In genomic region chr2:10122500-10123280, GRCh38 we compare ENCODE assay signal across 8 cellular contexts. TPM values are rescaled to one million over a fixed set of nuclear protein-coding genes. Genes with fewer than 3 reads are reported as not detected.
A peak's percentile ranks its signal among the peaks of the same experiment; 100 is the strongest.
DNase-seq lines count a peak whose midpoint lies in the region; ATAC-seq and TF ChIP-seq lines count a peak whose summit lies in the region.

TSS of gene RRM2 (plus strand) at chr2:10122739. CDS start at chr2:10122799, 60 bp downstream.

- intact Hi-C loops in activated T-helper 1 cell treated with anti-CD3 and anti-CD28 coated beads, Interleukin-12 subunit alpha, Interleukin-12 subunit beta, Interleukin-2, Interleukin-4 antibody, amounts not matched to agents 30 ng/mL and 10 ng/mL and 1 ng/mL, durations not matched to agents 14 hours and 24 hours and 36 hours (cut with micrococcal nuclease): loop anchor here (1.0 to 5.0 kb wide), 5 partner anchors 78 to 690 kb away; partner anchors contain the start of genes PDIA6 and TAF1B

- no peaks in the 10 kb centered on the region for H3K27me3 Mint-ChIP-seq in activated T-helper 1 cell treated with anti-CD3 and anti-CD28 coated beads, Interleukin-12 subunit alpha, Interleukin-12 subunit beta, Interleukin-2, Interleukin-4 antibody, amounts not matched to agents 30 ng/mL and 10 ng/mL and 1 ng/mL, durations not matched to agents 14 hours and 24 hours and 36 hours (ENCODE audit: insufficient read depth)
- H3K27me3 Mint-ChIP-seq in natural killer cell treated with Interleukin-12 subunit alpha and Interleukin-12 subunit beta and Interleukin-15 and Interleukin-18, amount 100 ng/mL, for 72 hours: no peaks in the 10 kb centered on the region

- peak within 1 kb of the TSS; percentile 68 for H3K4me3 ChIP-seq in fibroblast of pulmonary artery (replicated peaks; ENCODE audit: low read depth, low read length)

- TF ChIP-seq CTCF in fibroblast of pulmonary artery (IDR thresholded peaks at IDR 0.05; ENCODE audit: low read length, missing control alignments): no peak

- H3K36me3 Mint-ChIP-seq in activated T-helper 1 cell treated with anti-CD3 and anti-CD28 coated beads, Interleukin-12 subunit alpha, Interleukin-12 subunit beta, Interleukin-2, Interleukin-4 antibody, amounts not matched to agents 30 ng/mL and 10 ng/mL and 1 ng/mL, durations not matched to agents 14 hours and 24 hours and 36 hours (ENCODE audit: low read depth): peaks cover 38% of the 10 kb centered on the region
- H3K36me3 Mint-ChIP-seq in natural killer cell treated with Interleukin-12 subunit alpha and Interleukin-12 subunit beta and Interleukin-15 and Interleukin-18, amount 100 ng/mL, for 72 hours: peaks cover 32% of the 10 kb centered on the region

- no peaks in the 10 kb centered on the region for H3K9me3 Mint-ChIP-seq in activated T-helper 1 cell treated with anti-CD3 and anti-CD28 coated beads, Interleukin-12 subunit alpha, Interleukin-12 subunit beta, Interleukin-2, Interleukin-4 antibody, amounts not matched to agents 30 ng/mL and 10 ng/mL and 1 ng/mL, durations not matched to agents 14 hours and 24 hours and 36 hours
- H3K9me3 Mint-ChIP-seq in natural killer cell treated with Interleukin-12 subunit alpha and Interleukin-12 subunit beta and Interleukin-15 and Interleukin-18, amount 100 ng/mL, for 72 hours: no peaks in the 10 kb centered on the region

- H3K4me3 Mint-ChIP-seq in activated T-helper 1 cell treated with anti-CD3 and anti-CD28 coated beads, Interleukin-12 subunit alpha, Interleukin-12 subunit beta, Interleukin-2, Interleukin-4 antibody, amounts not matched to agents 30 ng/mL and 10 ng/mL and 1 ng/mL, durations not matched to agents 14 hours and 24 hours and 36 hours: peak within 1 kb of the TSS; percentile 99
- peak within 1 kb of the TSS; percentile 93 for H3K4me3 Mint-ChIP-seq in natural killer cell treated with Interleukin-12 subunit alpha and Interleukin-12 subunit beta and Interleukin-15 and Interleukin-18, amount 100 ng/mL, for 72 hours

- peak; percentile 98 for DNase-seq in ELF-1 (ENCODE audit: low read depth, low spot score)
- DNase-seq in H4 (ENCODE audit: low spot score): peak; percentile 88
- DNase-seq in LoVo (ENCODE audit: low spot score): peak; percentile 92
- DNase-seq in RPMI8226: peak; percentile 97
- peak; percentile 92 for DNase-seq in activated T-helper 1 cell treated with anti-CD3 and anti-CD28 coated beads, Interleukin-12 subunit alpha, Interleukin-12 subunit beta, Interleukin-2, Interleukin-4 antibody, amounts not matched to agents 30 ng/mL and 10 ng/mL and 1 ng/mL, durations not matched to agents 14 hours and 24 hours and 36 hours (ENCODE audit: low spot score)
- DNase-seq in fibroblast of pulmonary artery (ENCODE audit: low read depth): peak; percentile 91
- peak; percentile 97 for DNase-seq in natural killer cell treated with Interleukin-12 subunit alpha and Interleukin-12 subunit beta and Interleukin-15 and Interleukin-18, amount 100 ng/mL, for 72 hours (ENCODE audit: low spot score)
- peak; percentile 73 to 85 (median 84) for DNase-seq in stimulated activated naive CD4-positive, alpha-beta T cell (lab: John Stamatoyannopoulos, UW)

- H3K4me1 Mint-ChIP-seq in activated T-helper 1 cell treated with anti-CD3 and anti-CD28 coated beads, Interleukin-12 subunit alpha, Interleukin-12 subunit beta, Interleukin-2, Interleukin-4 antibody, amounts not matched to agents 30 ng/mL and 10 ng/mL and 1 ng/mL, durations not matched to agents 14 hours and 24 hours and 36 hours (ENCODE audit: low read depth): peaks cover 65% of the 10 kb centered on the region
- peaks cover 47 to 66% of the 10 kb centered on the region in 2 donors for H3K4me1 Mint-ChIP-seq in natural killer cell treated with Interleukin-12 subunit alpha and Interleukin-12 subunit beta and Interleukin-15 and Interleukin-18, amount 100 ng/mL, for 72 hours (ENCODE audit: low read depth in 2 of 2)

- H3K27ac Mint-ChIP-seq in activated T-helper 1 cell treated with anti-CD3 and anti-CD28 coated beads, Interleukin-12 subunit alpha, Interleukin-12 subunit beta, Interleukin-2, Interleukin-4 antibody, amounts not matched to agents 30 ng/mL and 10 ng/mL and 1 ng/mL, durations not matched to agents 14 hours and 24 hours and 36 hours: peak within 1 kb of the TSS; percentile 100
- peak within 1 kb of the TSS; percentile 87 to 93 for H3K27ac Mint-ChIP-seq in natural killer cell treated with Interleukin-12 subunit alpha and Interleukin-12 subunit beta and Interleukin-15 and Interleukin-18, amount 100 ng/mL, for 72 hours

- peak; percentile 83 to 88 for ATAC-seq in natural killer cell treated with Interleukin-12 subunit alpha and Interleukin-12 subunit beta and Interleukin-15 and Interleukin-18, amount 100 ng/mL, for 72 hours

RNA-seq across cellular contexts. Expression of gene RRM2, which starts in this region (rescaled TPM):
- total RNA-seq in H4 (2014; rRNA removed; shearing (Covaris generic)): 51.9 and 68.5 TPM in 2 replicates
- total RNA-seq in activated T-helper 1 cell treated with anti-CD3 and anti-CD28 coated beads, Interleukin-12 subunit alpha, Interleukin-12 subunit beta, Interleukin-2, Interleukin-4 antibody, amounts not matched to agents 30 ng/mL and 10 ng/mL and 1 ng/mL, durations not matched to agents 14 hours and 24 hours and 36 hours: 328 and 351 TPM in 2 replicates
- 100 to 1,000 TPM; 375 to 624 TPM for total RNA-seq in natural killer cell treated with Interleukin-12 subunit alpha and Interleukin-12 subunit beta and Interleukin-15 and Interleukin-18, amount 100 ng/mL, for 72 hours

Comparison
In these comparisons a context has a peak if more than half of its experiments do, and no peak if none do; other contexts are left out.
1. Peak in every context shown above with its lines: DNase-seq, ATAC-seq and H3K4me3 ChIP-seq.